Comparison of ENCODE assay signal across 13 cellular contexts in genomic region chr9:79613145-79613544, GRCh38.
"Had no signal": no experiment of that assay in that cellular context is flagged by ENCODE, and none has a peak within 500 bp of the region (broad histone marks: within the 10 kb centered on the region; RNA-seq: fewer than 3 reads in every experiment).

No MANE protein-coding gene starts in this region.

- H3K27me3 Mint-ChIP-seq: activated CD4-positive, alpha-beta T cell treated with anti-CD3 and anti-CD28 coated beads, Interleukin-2, amount 10 ng/mL, durations not matched to agents 7 days and 5 days; activated naive CD4-positive, alpha-beta T cell treated with anti-CD3 and anti-CD28 coated beads, Interleukin-2, amount 10 ng/mL, durations not matched to agents 7 days and 5 days; progenitor cell of endocrine pancreas; T-cell had no signal

- DNase-seq: activated CD4-positive, alpha-beta T cell treated with anti-CD3 and anti-CD28 coated beads, Interleukin-2, amount 10 ng/mL, durations not matched to agents 7 days and 5 days; activated naive CD4-positive, alpha-beta T cell treated with anti-CD3 and anti-CD28 coated beads, Interleukin-2, amount 10 ng/mL, durations not matched to agents 7 days and 5 days; colonic mucosa; effector CD4-positive, alpha-beta T cell; left ventricle myocardium superior; right cardiac atrium; small intestine; T-cell; trophoblast cell; WERI-Rb-1 had no signal

- H3K27me3 ChIP-seq: colonic mucosa, gastroesophageal sphincter had no signal

- H3K27ac ChIP-seq: colonic mucosa, WERI-Rb-1 had no signal

- H3K9me3 ChIP-seq: colonic mucosa, gastroesophageal sphincter had no signal

- H3K4me1 Mint-ChIP-seq: activated CD4-positive, alpha-beta T cell treated with anti-CD3 and anti-CD28 coated beads, Interleukin-2, amount 10 ng/mL, durations not matched to agents 7 days and 5 days; activated naive CD4-positive, alpha-beta T cell treated with anti-CD3 and anti-CD28 coated beads, Interleukin-2, amount 10 ng/mL, durations not matched to agents 7 days and 5 days had no signal

- H3K4me3 Mint-ChIP-seq: activated CD4-positive, alpha-beta T cell treated with anti-CD3 and anti-CD28 coated beads, Interleukin-2, amount 10 ng/mL, durations not matched to agents 7 days and 5 days; activated naive CD4-positive, alpha-beta T cell treated with anti-CD3 and anti-CD28 coated beads, Interleukin-2, amount 10 ng/mL, durations not matched to agents 7 days and 5 days; T-cell had no signal

- H3K9me3 Mint-ChIP-seq: activated CD4-positive, alpha-beta T cell treated with anti-CD3 and anti-CD28 coated beads, Interleukin-2, amount 10 ng/mL, durations not matched to agents 7 days and 5 days; activated naive CD4-positive, alpha-beta T cell treated with anti-CD3 and anti-CD28 coated beads, Interleukin-2, amount 10 ng/mL, durations not matched to agents 7 days and 5 days; activated T-helper 2 cell treated with anti-CD3 and anti-CD28 coated beads, Interferon-gamma antibody, Interleukin-2, Interleukin-4, amounts not matched to agents 10 μg/mL and 5 μg/mL and 100 μg/mL, durations not matched to agents 14 hours and 24 hours and 36 hours; T-cell had no signal

- H3K4me1 ChIP-seq: colonic mucosa had no signal

- H3K27ac Mint-ChIP-seq: activated CD4-positive, alpha-beta T cell treated with anti-CD3 and anti-CD28 coated beads, Interleukin-2, amount 10 ng/mL, durations not matched to agents 7 days and 5 days; activated naive CD4-positive, alpha-beta T cell treated with anti-CD3 and anti-CD28 coated beads, Interleukin-2, amount 10 ng/mL, durations not matched to agents 7 days and 5 days; activated T-helper 2 cell treated with anti-CD3 and anti-CD28 coated beads, Interferon-gamma antibody, Interleukin-2, Interleukin-4, amounts not matched to agents 10 μg/mL and 5 μg/mL and 100 μg/mL, durations not matched to agents 14 hours and 24 hours and 36 hours; progenitor cell of endocrine pancreas had no signal

- H3K36me3 ChIP-seq: colonic mucosa, gastroesophageal sphincter, WERI-Rb-1 had no signal

- H3K4me3 ChIP-seq: colonic mucosa, gastroesophageal sphincter had no signal
